32 cellular contexts compared by ENCODE assay signal in genomic region chr15:89847101-89847500, GRCh38. TPM values are rescaled to one million over a fixed set of nuclear protein-coding genes. Genes with fewer than 3 reads are reported as not detected.
A peak's percentile ranks its signal among the peaks of the same experiment; 100 is the strongest.
DNase-seq lines count a peak whose midpoint lies in the region; ATAC-seq, FAIRE-seq and TF ChIP-seq lines count a peak whose summit lies in the region.
"Had no signal": no experiment of that assay in that cellular context is flagged by ENCODE, and none has a peak within 500 bp of the region (broad histone marks: within the 10 kb centered on the region; RNA-seq: fewer than 3 reads in every experiment).

No MANE protein-coding gene starts in this region.

- no peak overlapping the region for H3K4me3 Mint-ChIP-seq in neural progenitor cell
- no peak overlapping the region for H3K4me3 Mint-ChIP-seq in CD4-positive, alpha-beta memory T cell
- H3K4me3 Mint-ChIP-seq: activated CD4-positive, alpha-beta T cell treated with anti-CD3 and anti-CD28 coated beads, Interleukin-2, amount 10 ng/mL, durations not matched to agents 24 days and 14 days; effector memory CD8-positive, alpha-beta T cell; H9; naive thymus-derived CD8-positive, alpha-beta T cell had no signal

- H3K36me3 ChIP-seq in OCI-LY3 (replicated peaks; ENCODE audit: low read depth, low read length) (peaks cover 8% of the 10 kb centered on the region), endothelial cell of umbilical vein (ENCODE audit: control insufficient read depth in 2 of 2, extremely low read depth in 1 of 2, insufficient read depth in 2 of 2, low read length in 2 of 2) (no peaks in the 10 kb centered on the region), neural progenitor cell (no peaks in the 10 kb centered on the region)
- peaks cover 11% of the 10 kb centered on the region for H3K36me3 ChIP-seq in CD4-positive, alpha-beta memory T cell (ENCODE audit: insufficient read depth, low read length)
- H3K36me3 ChIP-seq: cardiac muscle cell, colonic mucosa, Peyer's patch had no signal

- dilution Hi-C loops in endothelial cell of umbilical vein (cut with MboI; ENCODE audit: extremely low pct_ligation_motif_present, low sequenced_read_pairs) = no loop called here

- H3K9me3 ChIP-seq in A549 (no peaks in the 10 kb centered on the region), OCI-LY3 (ENCODE audit: insufficient read depth, low read length) (no peaks in the 10 kb centered on the region), endothelial cell of umbilical vein (replicated peaks; ENCODE audit: control insufficient read depth, insufficient read depth, low read length) (no peaks in the 10 kb centered on the region), neural progenitor cell (ENCODE audit: low read depth) (no peaks in the 10 kb centered on the region)
- no peaks in the 10 kb centered on the region for H3K9me3 ChIP-seq in CD4-positive, alpha-beta memory T cell (ENCODE audit: control insufficient read depth in 1 of 2, low read length in 2 of 2)
- H3K9me3 ChIP-seq: ascending aorta, colonic mucosa, heart left ventricle, Peyer's patch, upper lobe of left lung had no signal

- no peak for TF ChIP-seq RAD21 in A549 (conservative IDR thresholded peaks at IDR 0.05 in 1 of 2, IDR thresholded peaks at IDR 0.05 in 1 of 2)

- POLR2A ChIA-PET in A549 (lab: Yijun Ruan, JAX) = no interaction called here
- POLR2A ChIA-PET in endothelial cell of umbilical vein (lab: Charles Lee) = interaction anchor here (0.7 kb wide), 1 partner anchor 29 kb away, joined by 3 read pairs; no protein-coding TSS in a partner anchor
- POLR2A ChIA-PET in CD4-positive, alpha-beta memory T cell (lab: Charles Lee; ENCODE audit: partially characterized antibody) = no interaction called here

- peaks cover 27% of the 10 kb centered on the region for H3K36me3 Mint-ChIP-seq in neural progenitor cell
- H3K36me3 Mint-ChIP-seq in CD4-positive, alpha-beta memory T cell = peaks cover 43 to 55% of the 10 kb centered on the region in 2 donors
- H3K36me3 Mint-ChIP-seq: activated naive CD4-positive, alpha-beta T cell treated with anti-CD3 and anti-CD28 coated beads, Interleukin-2, amount 50 U/mL, for 72 hours had no signal

- DNase-seq in A549 (ENCODE audit: low read depth in 1 of 2, low spot score in 1 of 2) (no peak), endothelial cell of umbilical vein (ENCODE audit: low read depth, low spot score) (no peak), neural progenitor cell (ENCODE audit: low spot score) (no peak), NCI-H2171 treated with DMSO at 0.1 percent for 48 hours (lab: John Stamatoyannopoulos, UW) (no peak), NCI-H2081 (lab: John Stamatoyannopoulos, UW) (no peak)
- DNase-seq in CD4-positive, alpha-beta memory T cell = no peak
- DNase-seq: activated CD4-positive, alpha-beta T cell treated with anti-CD3 and anti-CD28 coated beads, Interleukin-2, amount 10 ng/mL, durations not matched to agents 24 days and 14 days; activated effector memory CD4-positive, alpha-beta T cell treated with Interleukin-2 at 50 U/mL for 16 hours; activated T-cell treated with anti-CD3 and anti-CD28 coated beads, Interleukin-2, amount 50 U/mL, for 1 hour; colonic mucosa; effector memory CD8-positive, alpha-beta T cell; foreskin melanocyte; H9; heart left ventricle; Karpas-422; naive thymus-derived CD8-positive, alpha-beta T cell; NCI-H1417; NCI-H2029; NCI-H526 treated with DMSO at 0.1 percent for 48 hours; Peyer's patch; stimulated activated naive CD4-positive, alpha-beta T cell; T1000 had no signal

- H3K4me2 ChIP-seq in A549 = no peak overlapping the region
- H3K4me2 ChIP-seq in OCI-LY3 (ENCODE audit: low read length) = peak overlapping the region; percentile 86; the same call in 1 of the 2 replicates
- no peak overlapping the region for H3K4me2 ChIP-seq in endothelial cell of umbilical vein (ENCODE audit: insufficient read depth, low read length)
- no peak overlapping the region for H3K4me2 ChIP-seq in neural progenitor cell

- no TSS peak for BruUV-seq in endothelial cell of umbilical vein (replicated peaks; lab: Mats Ljungman, UMichigan)

- H3K4me1 ChIP-seq in A549 = peaks cover 63% of the 10 kb centered on the region
- peaks cover 70% of the 10 kb centered on the region for H3K4me1 ChIP-seq in OCI-LY3 (ENCODE audit: low read length)
- peaks cover 52% of the 10 kb centered on the region for H3K4me1 ChIP-seq in endothelial cell of umbilical vein (ENCODE audit: control insufficient read depth, extremely low read depth, insufficient read depth, low read length)
- no peaks in the 10 kb centered on the region for H3K4me1 ChIP-seq in neural progenitor cell
- no peaks in the 10 kb centered on the region for H3K4me1 ChIP-seq in CD4-positive, alpha-beta memory T cell (ENCODE audit: insufficient read depth, low read length)
- H3K4me1 ChIP-seq: colonic mucosa had no signal

- no peaks in the 10 kb centered on the region for H3F3A ChIP-seq in neural progenitor cell (ENCODE audit: low read depth)

- FAIRE-seq in A549 (lab: Jason Lieb, UNC) (no peak), endothelial cell of umbilical vein (lab: Jason Lieb, UNC) (no peak)
- FAIRE-seq: A204.1, GM12891 had no signal

- no peak for TF ChIP-seq POLR2A in A549 (IDR thresholded peaks at IDR 0.05; ENCODE audit: low read length)
- TF ChIP-seq POLR2A in endothelial cell of umbilical vein (IDR thresholded peaks at IDR 0.05; ENCODE audit: low read depth, low read length) = no peak

- peaks cover 25% of the 10 kb centered on the region for H3K4me1 Mint-ChIP-seq in neural progenitor cell
- peaks cover 0 to 1% (median 0%) of the 10 kb centered on the region in 4 donors for H3K4me1 Mint-ChIP-seq in CD4-positive, alpha-beta memory T cell
- H3K4me1 Mint-ChIP-seq: H9 had no signal

- intact Hi-C loops in endothelial cell of umbilical vein (cut with micrococcal nuclease) = no loop called here
- intact Hi-C loops in CD4-positive, alpha-beta memory T cell (cut with micrococcal nuclease) = no loop called here

- H3K79me2 ChIP-seq in OCI-LY3 (ENCODE audit: low read length) (peaks cover 3% of the 10 kb centered on the region; the same call in 1 of the 2 replicates), endothelial cell of umbilical vein (ENCODE audit: control insufficient read depth, insufficient read depth, low read length) (no peaks in the 10 kb centered on the region), neural progenitor cell (ENCODE audit: low read depth) (no peaks in the 10 kb centered on the region)

- peak overlapping the region; percentile 81 for H3K9ac ChIP-seq in OCI-LY3 (ENCODE audit: low read length)
- H3K9ac ChIP-seq in endothelial cell of umbilical vein (replicated peaks; ENCODE audit: extremely low read depth, insufficient read depth, low read length) = peak overlapping the region; percentile 50
- no peak overlapping the region for H3K9ac ChIP-seq in neural progenitor cell

- H3K27ac Mint-ChIP-seq in neural progenitor cell = peak overlapping the region; percentile 78
- peak overlapping the region in 2 of 7 donors; percentile 15 to 46 for H3K27ac Mint-ChIP-seq in CD4-positive, alpha-beta memory T cell
- H3K27ac Mint-ChIP-seq: activated CD4-positive, alpha-beta T cell treated with anti-CD3 and anti-CD28 coated beads, Interleukin-2, amount 10 ng/mL, durations not matched to agents 24 days and 14 days; activated naive CD4-positive, alpha-beta T cell treated with anti-CD3 and anti-CD28 coated beads, Interleukin-2, amount 50 U/mL, for 72 hours; effector memory CD8-positive, alpha-beta T cell; H9; naive thymus-derived CD8-positive, alpha-beta T cell had no signal

- H3K4me3 ChIP-seq in A549 (no peak overlapping the region), OCI-LY3 (ENCODE audit: low read length) (no peak overlapping the region), endothelial cell of umbilical vein (replicated peaks in 1 of 3; ENCODE audit: insufficient read depth in 1 of 3, low read depth in 1 of 3, low read length in 3 of 3) (no peak overlapping the region), neural progenitor cell (no peak overlapping the region)
- no peak overlapping the region for H3K4me3 ChIP-seq in CD4-positive, alpha-beta memory T cell (ENCODE audit: low read length in 2 of 2)
- H3K4me3 ChIP-seq: ascending aorta, cardiac muscle cell, colonic mucosa, heart left ventricle, Peyer's patch, upper lobe of left lung had no signal

- H3K27ac ChIP-seq in A549 (peak overlapping the region; percentile 73 to 81; a peak in 5 of 6 replicates), OCI-LY3 (ENCODE audit: low read length) (peak overlapping the region; percentile 99), endothelial cell of umbilical vein (ENCODE audit: insufficient read depth, low read depth, low read length) (peak overlapping the region; percentile 87), neural progenitor cell (no peak overlapping the region)
- H3K27ac ChIP-seq in CD4-positive, alpha-beta memory T cell (ENCODE audit: low read depth, low read length) = no peak overlapping the region
- H3K27ac ChIP-seq: ascending aorta, cardiac muscle cell, colonic mucosa, VCaP had no signal

- no peaks in the 10 kb centered on the region for H3K27me3 ChIP-seq in OCI-LY3 (ENCODE audit: low read depth, low read length)
- H3K27me3 ChIP-seq in endothelial cell of umbilical vein (ENCODE audit: control insufficient read depth in 2 of 2, insufficient read depth in 2 of 2, low read length in 2 of 2) = no peaks in the 10 kb centered on the region
- no peaks in the 10 kb centered on the region for H3K27me3 ChIP-seq in neural progenitor cell
- no peaks in the 10 kb centered on the region for H3K27me3 ChIP-seq in CD4-positive, alpha-beta memory T cell (ENCODE audit: insufficient read depth, low read length)
- H3K27me3 ChIP-seq: ascending aorta, cardiac muscle cell, colonic mucosa, heart left ventricle, Peyer's patch, upper lobe of left lung had no signal

- ATAC-seq in A549 (no peak), HG03039 (IDR thresholded peaks at IDR 0.05; ENCODE audit: unreplicated experiment) (no peak)
- ATAC-seq: activated naive CD4-positive, alpha-beta T cell treated with anti-CD3 and anti-CD28 coated beads, Interleukin-2, amount 50 U/mL, for 72 hours; effector memory CD8-positive, alpha-beta T cell; heart left ventricle; naive thymus-derived CD8-positive, alpha-beta T cell had no signal

- CTCF ChIA-PET in A549 (lab: Yijun Ruan, JAX) (interaction anchor here (0.6 to 4.6 kb wide), 9 partner anchors 18 to 285 kb away, joined by 3 to 38 read pairs (median 3); no protein-coding TSS in a partner anchor), endothelial cell of umbilical vein (lab: Charles Lee) (interaction anchor here (1.3 to 5.7 kb wide), 3 partner anchors 10 to 28 kb away, joined by 4 to 36 read pairs (median 10); no protein-coding TSS in a partner anchor)
- CTCF ChIA-PET in CD4-positive, alpha-beta memory T cell (lab: Charles Lee; ENCODE audit: partially characterized antibody) = interaction anchor here (1.3 kb wide), 1 partner anchor 28 kb away, joined by 4 read pairs; no protein-coding TSS in a partner anchor

- no peaks in the 10 kb centered on the region for H3K9me3 Mint-ChIP-seq in neural progenitor cell
- no peaks in the 10 kb centered on the region for H3K9me3 Mint-ChIP-seq in CD4-positive, alpha-beta memory T cell
- H3K9me3 Mint-ChIP-seq: activated CD4-positive, alpha-beta T cell treated with anti-CD3 and anti-CD28 coated beads, Interleukin-2, amount 10 ng/mL, durations not matched to agents 24 days and 14 days; activated naive CD4-positive, alpha-beta T cell treated with anti-CD3 and anti-CD28 coated beads, Interleukin-2, amount 50 U/mL, for 72 hours; effector memory CD8-positive, alpha-beta T cell; H9; naive thymus-derived CD8-positive, alpha-beta T cell had no signal

- 90% methylated on average over 2 of the region's 2 CpGs for WGBS in A549 (ENCODE audit: missing lambda C conversion rate)

- H2AFZ ChIP-seq in OCI-LY3 (ENCODE audit: low read depth, low read length) (no peak overlapping the region), endothelial cell of umbilical vein (ENCODE audit: low read depth, low read length) (no peak overlapping the region), neural progenitor cell (replicated peaks) (no peak overlapping the region)

- no peaks in the 10 kb centered on the region for H4K20me1 ChIP-seq in OCI-LY3 (ENCODE audit: insufficient read depth, low read length)
- no peaks in the 10 kb centered on the region for H4K20me1 ChIP-seq in endothelial cell of umbilical vein (replicated peaks; ENCODE audit: control insufficient read depth, extremely low read depth, insufficient read depth, low read length)
- H4K20me1 ChIP-seq in neural progenitor cell (ENCODE audit: low read depth) = no peaks in the 10 kb centered on the region

- no peak for TF ChIP-seq CTCF in A549 (IDR thresholded peaks at IDR 0.05)
- TF ChIP-seq CTCF in OCI-LY3 (IDR thresholded peaks at IDR 0.05; ENCODE audit: low read depth, low read length) = no peak
- TF ChIP-seq CTCF in endothelial cell of umbilical vein (IDR thresholded peaks at IDR 0.05; ENCODE audit: extremely low read depth in 1 of 2, insufficient read depth in 1 of 2, low read depth in 1 of 2, low read length in 2 of 2) = no peak
- TF ChIP-seq CTCF in neural progenitor cell (IDR thresholded peaks at IDR 0.05) = no peak

- no peak for TF ChIP-seq EP300 in A549 (IDR thresholded peaks at IDR 0.05)

- H3K27me3 Mint-ChIP-seq in neural progenitor cell (ENCODE audit: insufficient read depth, low read depth) = no peaks in the 10 kb centered on the region
- no peaks in the 10 kb centered on the region for H3K27me3 Mint-ChIP-seq in CD4-positive, alpha-beta memory T cell
- H3K27me3 Mint-ChIP-seq: activated CD4-positive, alpha-beta T cell treated with anti-CD3 and anti-CD28 coated beads, Interleukin-2, amount 10 ng/mL, durations not matched to agents 24 days and 14 days; effector memory CD8-positive, alpha-beta T cell; naive thymus-derived CD8-positive, alpha-beta T cell had no signal

- H3K9me1 ChIP-seq in endothelial cell of umbilical vein (replicated peaks; ENCODE audit: control insufficient read depth, extremely low read depth, insufficient read depth, low read length) = no peaks in the 10 kb centered on the region

RNA-seq across cellular contexts. Expression of gene ANPEP, which starts 32.4 kb away (rescaled TPM):
- polyA plus RNA-seq in A549 (2011; rRNA removed) = 3.8 and 5.3 TPM in 2 replicates
- polyA plus RNA-seq in A549 (2012; cell fraction: cytosol; rRNA removed) = 1.9 and 2.5 TPM in 2 replicates
- polyA plus RNA-seq in A549 (2012; cell fraction: nucleus; rRNA removed) = 9.2 and 12.7 TPM in 2 replicates
- 9.3 to 12.5 TPM (median 9.9 TPM) in 3 replicates for polyA plus RNA-seq in A549 (2017; fragmentation: RNase III; extraction: RNeasy Plus Mini Kit Qiagen cat#74134 plus additional on column Dnase treatment)
- polyA minus RNA-seq in A549 (2011; rRNA and poly(A)+ RNA removed) = 5.9 and 6.5 TPM in 2 replicates
- 199 and 221 TPM in 2 replicates for total RNA-seq in endothelial cell of umbilical vein
- 177 and 190 TPM in 2 replicates for polyA plus RNA-seq in endothelial cell of umbilical vein
- 189 and 193 TPM in 2 replicates for polyA plus RNA-seq in endothelial cell of umbilical vein (2011; cell fraction: cytosol; rRNA removed)
- polyA plus RNA-seq in endothelial cell of umbilical vein (2011; cell fraction: nucleus; rRNA removed) = 268 and 281 TPM in 2 replicates
- polyA plus RNA-seq in endothelial cell of umbilical vein (2012) = 227 and 501 TPM in 2 replicates
- polyA minus RNA-seq in endothelial cell of umbilical vein = 193 and 209 TPM in 2 replicates
- not detected for polyA minus RNA-seq in endothelial cell of umbilical vein (2011; cell fraction: cytosol; rRNA and poly(A)+ RNA removed)
- polyA minus RNA-seq in endothelial cell of umbilical vein (2011; cell fraction: nucleus; rRNA and poly(A)+ RNA removed) = 83.8 and 94.2 TPM in 2 replicates
- total RNA-seq in neural progenitor cell (ENCODE audit: low replicate concordance) = 2.7 and 4.7 TPM in 2 replicates
- total RNA-seq in CD4-positive, alpha-beta memory T cell = 1 to 10 TPM; 1.9 to 2.2 TPM
- not detected for polyA plus RNA-seq in CD4-positive, alpha-beta memory T cell
- total RNA-seq: activated CD8-positive, alpha-beta memory T cell treated with anti-CD3 and anti-CD28 coated beads for 36 hours had no signal

RNA-seq across cellular contexts. Expression of gene AP3S2, which starts 46.7 kb away (rescaled TPM):
- polyA plus RNA-seq in A549 (2011; rRNA removed) (56.7 and 85.9 TPM in 2 replicates), A549 (2017; fragmentation: RNase III; extraction: RNeasy Plus Mini Kit Qiagen cat#74134 plus additional on column Dnase treatment) (85.1 to 95.0 TPM (median 91.7 TPM) in 3 replicates), endothelial cell of umbilical vein (8.8 and 14.6 TPM in 2 replicates)
- 12.0 and 16.5 TPM in 2 replicates for polyA plus RNA-seq in A549 (2012; cell fraction: cytosol; rRNA removed)
- polyA plus RNA-seq in A549 (2012; cell fraction: nucleus; rRNA removed) = 10.1 and 13.5 TPM in 2 replicates
- 55.1 and 58.0 TPM in 2 replicates for polyA minus RNA-seq in A549 (2011; rRNA and poly(A)+ RNA removed)
- total RNA-seq in endothelial cell of umbilical vein (20.4 and 31.1 TPM in 2 replicates), neural progenitor cell (ENCODE audit: low replicate concordance) (75.3 and 77.1 TPM in 2 replicates)
- polyA plus RNA-seq in endothelial cell of umbilical vein (2011; cell fraction: cytosol; rRNA removed) = 12.2 and 14.0 TPM in 2 replicates
- 15.8 and 16.5 TPM in 2 replicates for polyA plus RNA-seq in endothelial cell of umbilical vein (2011; cell fraction: nucleus; rRNA removed)
- 19.6 and 20.7 TPM in 2 replicates for polyA plus RNA-seq in endothelial cell of umbilical vein (2012)
- 30.5 and 31.1 TPM in 2 replicates for polyA minus RNA-seq in endothelial cell of umbilical vein
- 28.6 TPM for polyA minus RNA-seq in endothelial cell of umbilical vein (2011; cell fraction: cytosol; rRNA and poly(A)+ RNA removed)
- polyA minus RNA-seq in endothelial cell of umbilical vein (2011; cell fraction: nucleus; rRNA and poly(A)+ RNA removed) = 33.9 and 48.7 TPM in 2 replicates
- 10 to 100 TPM; 34.3 to 36.6 TPM for total RNA-seq in CD4-positive, alpha-beta memory T cell
- polyA plus RNA-seq in CD4-positive, alpha-beta memory T cell = 10 to 100 TPM; 34.1 to 37.3 TPM

Comparison
In these comparisons a context has a peak if more than half of its experiments do, and no peak if none do; other contexts are left out.
1. H3K27ac ChIP-seq: peak in A549 (2 of 2), OCI-LY3 (single experiment) and endothelial cell of umbilical vein (single experiment); none in neural progenitor cell (single experiment) and CD4-positive, alpha-beta memory T cell (single experiment).
2. RNA of gene ANPEP, which starts 32.4 kb away (total RNA-seq): 199 to 221 TPM in endothelial cell of umbilical vein; 2.7 to 4.7 TPM in neural progenitor cell and 1.9 to 2.2 TPM in CD4-positive, alpha-beta memory T cell; every median in the first group is over 10 times any median in the second.